ENCODE assay signal across 8 cellular contexts in the genomic region with DNA sequence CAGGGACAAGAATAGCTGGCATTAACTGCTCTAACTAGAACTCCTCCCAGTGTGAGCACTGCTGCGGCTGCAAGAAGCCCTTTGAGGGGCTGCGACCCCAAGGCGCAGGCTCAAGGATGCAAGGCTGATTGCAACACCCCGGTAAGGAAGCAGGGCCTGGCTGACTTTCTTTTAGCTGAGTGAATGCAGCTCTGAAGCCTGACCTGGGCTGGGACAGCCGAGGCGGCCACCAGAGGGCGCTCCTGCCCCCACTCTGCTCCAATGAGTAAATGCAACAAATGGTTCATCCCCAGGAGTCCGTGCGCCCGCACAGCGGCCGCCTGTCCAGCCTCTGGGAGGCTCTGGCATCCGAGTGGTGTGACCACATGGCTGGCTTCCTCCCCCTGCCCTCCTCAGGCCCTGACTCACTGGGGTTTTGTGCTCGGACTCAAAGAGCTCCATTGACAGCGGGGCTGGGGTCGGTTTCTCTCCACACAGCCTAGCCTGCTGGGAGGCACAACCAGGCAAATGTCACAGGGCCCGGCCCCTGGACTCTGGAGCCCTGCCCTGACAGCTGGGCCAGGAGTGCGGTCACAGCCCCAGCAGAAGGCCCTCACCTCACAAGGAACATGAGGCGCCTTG. TPM values are rescaled to one million over a fixed set of nuclear protein-coding genes. Genes with fewer than 3 reads are reported as not detected.
DNase-seq lines count a peak whose midpoint lies in the region; ATAC-seq and TF ChIP-seq lines count a peak whose summit lies in the region.

A gene with protein sequence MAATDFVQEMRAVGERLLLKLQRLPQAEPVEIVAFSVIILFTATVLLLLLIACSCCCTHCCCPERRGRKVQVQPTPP (plus strand): TSS at position 572 of the 621 bp plus-strand sequence. CDS start 6,768 bp downstream, outside the sequence.

- H2BK5ac ChIP-seq in IMR-90 (ENCODE audit: low read depth, low read length, poor library complexity, severe bottlenecking): peak within 1 kb of the TSS; percentile 2

- DNase-seq in GF-D8 (lab: John Stamatoyannopoulos, UW) (peak; percentile 15), IMR-90 (peak; percentile 83), SK-N-SH (peak; percentile 98), non-pigmented ciliary epithelial cell (ENCODE audit: low read depth) (peak; percentile 49)
- peak; percentile 91 for DNase-seq in activated naive CD4-positive, alpha-beta T cell treated with anti-CD3 and anti-CD28 coated beads, Interleukin-2, amount 10 ng/mL, durations not matched to agents 7 days and 5 days

- H3K79me2 ChIP-seq in SK-N-SH (ENCODE audit: insufficient read depth): no peaks in the 10 kb centered on the region

- H3K4me3 Mint-ChIP-seq in activated naive CD4-positive, alpha-beta T cell treated with anti-CD3 and anti-CD28 coated beads, Interleukin-2, amount 10 ng/mL, durations not matched to agents 7 days and 5 days: no peak within 1 kb of the TSS

- H2BK20ac ChIP-seq in IMR-90 (ENCODE audit: low read depth, low read length): no peak within 1 kb of the TSS

- no peaks in the 10 kb centered on the region for H3K9me3 ChIP-seq in IMR-90 (ENCODE audit: control insufficient read depth, insufficient read depth, low read length)
- no peaks in the 10 kb centered on the region for H3K9me3 ChIP-seq in SK-N-SH
- H3K9me3 ChIP-seq in gastroesophageal sphincter: no peaks in the 10 kb centered on the region
- no peaks in the 10 kb centered on the region for H3K9me3 ChIP-seq in stomach smooth muscle (ENCODE audit: control insufficient read depth in 2 of 2, low read length in 2 of 2)

- no peak within 1 kb of the TSS for H2BK120ac ChIP-seq in IMR-90 (ENCODE audit: low read depth, low read length)

- no peak within 1 kb of the TSS for H2BK15ac ChIP-seq in IMR-90 (ENCODE audit: low read depth, low read length)

- peak within 1 kb of the TSS; percentile 22; the same call in 1 of the 2 replicates for H3K4ac ChIP-seq in IMR-90 (ENCODE audit: low read depth, low read length)

- no TSS peak for BruUV-seq in IMR-90 (replicated peaks; lab: Mats Ljungman, UMichigan)

- intact Hi-C loops in IMR-90 (cut with micrococcal nuclease): loop anchor here (1.0 to 5.0 kb wide), 3 partner anchors 114 to 207 kb away; a partner anchor contains a TSS

- no peak within 1 kb of the TSS for H3K18ac ChIP-seq in IMR-90 (ENCODE audit: low read depth, low read length)

- in situ Hi-C loops in IMR-90 (cut with MboI; ENCODE audit: low sequenced_read_pairs): loop anchor here (5.0 kb wide), 1 partner anchor 114 kb away; no protein-coding TSS in a partner anchor

- H2AFZ ChIP-seq in IMR-90 (replicated peaks; ENCODE audit: low read length, poor library complexity) (peak within 1 kb of the TSS; percentile 88), SK-N-SH (ENCODE audit: low read depth) (no peak within 1 kb of the TSS)

- H3K9me1 ChIP-seq in IMR-90 (ENCODE audit: insufficient read depth, low read length): no peaks in the 10 kb centered on the region

- TF ChIP-seq EP300 in SK-N-SH (IDR thresholded peaks at IDR 0.05; ENCODE audit: borderline replicate concordance in 1 of 2, low read depth in 1 of 2, low read length in 1 of 2) (no peak), gastroesophageal sphincter (IDR thresholded peaks at IDR 0.05) (no peak)

- H3K4me1 ChIP-seq in IMR-90 (ENCODE audit: control insufficient read depth, insufficient read depth, low read length): peaks cover 15% of the 10 kb centered on the region
- peaks cover 12 to 15% of the 10 kb centered on the region in 2 experiments; a peak in 3 of 4 replicates for H3K4me1 ChIP-seq in SK-N-SH (ENCODE audit: control insufficient read depth in 1 of 2, insufficient read depth in 2 of 2, low read depth in 1 of 2, low read length in 1 of 2)
- H3K4me1 ChIP-seq in gastroesophageal sphincter: peaks cover 0 to 29% (median 19%) of the 10 kb centered on the region in 3 donors
- peaks cover 25% of the 10 kb centered on the region for H3K4me1 ChIP-seq in stomach smooth muscle (ENCODE audit: control insufficient read depth, insufficient read depth, low read length)

- peak within 1 kb of the TSS in 1 of 2 experiments; percentile 52; a peak in 1 of 4 replicates for H4K8ac ChIP-seq in IMR-90 (ENCODE audit: low read depth in 2 of 2, low read length in 2 of 2)

- no peak within 1 kb of the TSS for H4K5ac ChIP-seq in IMR-90 (ENCODE audit: low read depth, low read length)

- POLR2A ChIA-PET in IMR-90 (lab: Charles Lee; ENCODE audit: unreplicated experiment): interaction anchor here (0.5 to 0.8 kb wide), 2 partner anchors 24 to 115 kb away, joined by 3 to 5 read pairs; no protein-coding TSS in a partner anchor
- POLR2A ChIA-PET in SK-N-SH (lab: Yijun Ruan, JAX): interaction anchor here (0.8 to 1.2 kb wide), 3 partner anchors 115 to 177 kb away, joined by 3 to 9 read pairs (median 3); a partner anchor contains a TSS

- no peak for TF ChIP-seq POLR2A in IMR-90 (IDR thresholded peaks at IDR 0.05; ENCODE audit: low read depth, low read length)
- no peak for TF ChIP-seq POLR2A in gastroesophageal sphincter (IDR thresholded peaks at IDR 0.05)

- CTCF ChIA-PET in IMR-90 (lab: Yijun Ruan, JAX) (interaction anchor here (0.5 to 2.3 kb wide), 21 partner anchors 9 to 1001 kb away, joined by 3 to 53 read pairs (median 3); a partner anchor contains a TSS), SK-N-SH (lab: Yijun Ruan, JAX) (interaction anchor here (0.6 to 37.9 kb wide), 79 partner anchors 6 to 398 kb away, joined by 3 to 1370 read pairs (median 6); a partner anchor contains a TSS)
- CTCF ChIA-PET in activated naive CD4-positive, alpha-beta T cell treated with anti-CD3 and anti-CD28 coated beads, Interleukin-2, amount 10 ng/mL, durations not matched to agents 7 days and 5 days (lab: Charles Lee): interaction anchor here (0.5 to 18.1 kb wide), 48 partner anchors 9 to 632 kb away, joined by 3 to 380 read pairs (median 4); a partner anchor contains a TSS

- H2AK5ac ChIP-seq in IMR-90 (ENCODE audit: low read depth, low read length): no peak within 1 kb of the TSS; the same call in 1 of the 2 replicates

- H3K56ac ChIP-seq in IMR-90 (ENCODE audit: extremely low read depth, insufficient read depth, low read length): no peak within 1 kb of the TSS

- H3K36me3 ChIP-seq in IMR-90 (ENCODE audit: control insufficient read depth, insufficient read depth, low read length) (peaks cover 10% of the 10 kb centered on the region; the same call in 1 of the 2 replicates), SK-N-SH (replicated peaks in 1 of 2; ENCODE audit: control insufficient read depth in 1 of 2, insufficient read depth in 2 of 2, low read length in 1 of 2) (peaks cover 0 to 47% of the 10 kb centered on the region in 2 experiments), gastroesophageal sphincter (peaks cover 0 to 21% of the 10 kb centered on the region in 2 donors), stomach smooth muscle (ENCODE audit: control insufficient read depth in 2 of 2, insufficient read depth in 2 of 2, low read length in 2 of 2) (no peaks in the 10 kb centered on the region)

- no peaks in the 10 kb centered on the region for H3K9me3 Mint-ChIP-seq in activated naive CD4-positive, alpha-beta T cell treated with anti-CD3 and anti-CD28 coated beads, Interleukin-2, amount 10 ng/mL, durations not matched to agents 7 days and 5 days

- H3K27ac Mint-ChIP-seq in activated naive CD4-positive, alpha-beta T cell treated with anti-CD3 and anti-CD28 coated beads, Interleukin-2, amount 10 ng/mL, durations not matched to agents 7 days and 5 days: no peak within 1 kb of the TSS

- peaks cover 3% of the 10 kb centered on the region for H3F3A ChIP-seq in SK-N-SH (replicated peaks; ENCODE audit: insufficient read depth)

- 16% methylated on average over 13 of the region's 19 CpGs; no CpG with 5 or more reads in 1 of the 2 experiments for WGBS in IMR-90 (ENCODE audit: extremely low coverage in 2 of 2, insufficient read length in 1 of 2), 2 experiments
- WGBS in SK-N-SH (ENCODE audit: low lambda C conversion rate): 13% methylated on average over 15 of the region's 19 CpGs
- WGBS in gastroesophageal sphincter (ENCODE audit: low coverage in 1 of 2), 2 donors: 2% methylated on average over 8 of the region's 19 CpGs; no CpG with 5 or more reads in 1 of the 2 donors

- H3K4me2 ChIP-seq in IMR-90 (ENCODE audit: low read depth, low read length): peak within 1 kb of the TSS; percentile 40; the same call in 1 of the 2 replicates
- H3K4me2 ChIP-seq in SK-N-SH: peak within 1 kb of the TSS; percentile 47; the same call in 1 of the 2 replicates

- H3K27me3 Mint-ChIP-seq in activated naive CD4-positive, alpha-beta T cell treated with anti-CD3 and anti-CD28 coated beads, Interleukin-2, amount 10 ng/mL, durations not matched to agents 7 days and 5 days: no peaks in the 10 kb centered on the region

- H3K79me1 ChIP-seq in IMR-90 (ENCODE audit: low read depth in 1 of 2, low read length in 2 of 2): peaks cover 0 to 3% of the 10 kb centered on the region in 2 experiments; a peak in 1 of 4 replicates

- peak; percentile 94 for TF ChIP-seq CTCF in IMR-90 (conservative IDR thresholded peaks at IDR 0.05; ENCODE audit: low read depth, low read length)
- peak; percentile 99 for TF ChIP-seq CTCF in SK-N-SH (IDR thresholded peaks at IDR 0.05)
- TF ChIP-seq CTCF in gastroesophageal sphincter (IDR thresholded peaks at IDR 0.05): peak in 3 of 4 experiments; percentile 91 to 98 (median 93)

- no peak within 1 kb of the TSS for H3K23ac ChIP-seq in IMR-90 (ENCODE audit: low read depth, low read length)

- H4K91ac ChIP-seq in IMR-90 (ENCODE audit: insufficient read depth, low read depth, low read length): peak within 1 kb of the TSS; percentile 30; the same call in 1 of the 2 replicates

- TF ChIP-seq RAD21 in IMR-90 (IDR thresholded peaks at IDR 0.05; ENCODE audit: low read length): peak; percentile 69
- peak; percentile 72 for TF ChIP-seq RAD21 in SK-N-SH (IDR thresholded peaks at IDR 0.05; ENCODE audit: low read length)

- H3K27me3 ChIP-seq in IMR-90 (ENCODE audit: control insufficient read depth, insufficient read depth, low read length): no peaks in the 10 kb centered on the region
- H3K27me3 ChIP-seq in SK-N-SH (ENCODE audit: insufficient read depth): no peaks in the 10 kb centered on the region
- no peaks in the 10 kb centered on the region for H3K27me3 ChIP-seq in gastroesophageal sphincter
- no peaks in the 10 kb centered on the region for H3K27me3 ChIP-seq in stomach smooth muscle (ENCODE audit: control insufficient read depth in 1 of 2, insufficient read depth in 2 of 2, low read length in 2 of 2)

- dilution Hi-C loops in IMR-90 (cut with HindIII; ENCODE audit: low sequenced_read_pairs, unreplicated experiment): no loop called here

- ATAC-seq in IMR-90 (ENCODE audit: low read depth): peak; percentile 93
- ATAC-seq in gastroesophageal sphincter: peak; percentile 84
- ATAC-seq in GM21786 (IDR thresholded peaks at IDR 0.05; ENCODE audit: unreplicated experiment): no peak

- no peaks in the 10 kb centered on the region for H3K9me2 ChIP-seq in SK-N-SH

- no peaks in the 10 kb centered on the region for H3K36me3 Mint-ChIP-seq in activated naive CD4-positive, alpha-beta T cell treated with anti-CD3 and anti-CD28 coated beads, Interleukin-2, amount 10 ng/mL, durations not matched to agents 7 days and 5 days

- peaks cover 9% of the 10 kb centered on the region for H4K20me1 ChIP-seq in IMR-90 (ENCODE audit: insufficient read depth, low read length)
- peaks cover 18% of the 10 kb centered on the region for H4K20me1 ChIP-seq in SK-N-SH (ENCODE audit: insufficient read depth)

- no peak within 1 kb of the TSS for H3K9ac ChIP-seq in IMR-90 (ENCODE audit: low read depth, low read length)
- H3K9ac ChIP-seq in SK-N-SH: no peak within 1 kb of the TSS
- peak within 1 kb of the TSS; percentile 29 to 42 for H3K9ac ChIP-seq in stomach smooth muscle (ENCODE audit: low read length in 2 of 2)

- no peak within 1 kb of the TSS; the same call in 1 of the 2 replicates for H3K14ac ChIP-seq in IMR-90 (replicated peaks; ENCODE audit: low read depth, low read length)

- H2AK9ac ChIP-seq in IMR-90 (replicated peaks; ENCODE audit: low read depth, low read length, poor library complexity): peak within 1 kb of the TSS; percentile 22

- no peak within 1 kb of the TSS for H3K4me3 ChIP-seq in IMR-90 (ENCODE audit: insufficient read depth, low read depth, low read length)
- no peak within 1 kb of the TSS; a peak in 1 of 4 replicates for H3K4me3 ChIP-seq in SK-N-SH (ENCODE audit: low read depth in 2 of 2, low read length in 1 of 2)
- peak within 1 kb of the TSS in 1 of 2 donors; percentile 45 for H3K4me3 ChIP-seq in gastroesophageal sphincter
- peak within 1 kb of the TSS; percentile 44 to 59 for H3K4me3 ChIP-seq in stomach smooth muscle (ENCODE audit: low read length in 2 of 2)

- H3K27ac ChIP-seq in IMR-90 (ENCODE audit: insufficient read depth, low read length) (peak within 1 kb of the TSS; percentile 0; the same call in 1 of the 2 replicates), SK-N-SH (ENCODE audit: low read depth in 2 of 2, low read length in 1 of 2) (peak within 1 kb of the TSS in 1 of 2 experiments; percentile 59; a peak in 3 of 4 replicates), gastroesophageal sphincter (peak within 1 kb of the TSS; percentile 39 to 84 (median 78)), stomach smooth muscle (ENCODE audit: low read length) (peak within 1 kb of the TSS; percentile 79)

- H3K4me1 Mint-ChIP-seq in activated naive CD4-positive, alpha-beta T cell treated with anti-CD3 and anti-CD28 coated beads, Interleukin-2, amount 10 ng/mL, durations not matched to agents 7 days and 5 days: no peaks in the 10 kb centered on the region

RNA-seq across cellular contexts. Expression of the gene that starts here (rescaled TPM):
- not detected in 2 replicates for total RNA-seq in IMR-90 (2012; rRNA removed)
- polyA plus RNA-seq in IMR-90 (2012; rRNA removed): 0.14 TPM in 1 of 2 replicates, not detected in the other
- 0.08 and 0.15 TPM in 2 replicates for polyA plus RNA-seq in IMR-90 (2012; cell fraction: cytosol; rRNA removed)
- polyA plus RNA-seq in IMR-90 (2012; cell fraction: nucleus; rRNA removed; ENCODE audit: low replicate concordance): 0.15 TPM in 1 of 2 replicates, not detected in the other
- 0.02 TPM in 1 of 2 replicates, not detected in the other for polyA plus RNA-seq in SK-N-SH (2012; rRNA removed)
- not detected in 2 replicates for polyA plus RNA-seq in SK-N-SH (2012; cell fraction: cytosol; rRNA removed)
- 0.14 and 0.39 TPM in 2 replicates for polyA plus RNA-seq in SK-N-SH (2012; cell fraction: nucleus; rRNA removed)
- 1 to 10 TPM; 3.8 to 6.8 (median 5.0) TPM for total RNA-seq in gastroesophageal sphincter

Comparison
In these comparisons a context has a peak if more than half of its experiments do, and no peak if none do; other contexts are left out.
1. Peak in DNase-seq, ATAC-seq, H3K27ac ChIP-seq and H3K4me2 ChIP-seq in IMR-90; RNA of the gene not detected or under 1 TPM.
2. Peak in DNase-seq and H3K4me2 ChIP-seq in SK-N-SH; RNA of the gene not detected or under 1 TPM.
3. DNase-seq: peak in every context shown above with its lines; median percentile 98 in SK-N-SH; 91 in activated naive CD4-positive, alpha-beta T cell treated with anti-CD3 and anti-CD28 coated beads, Interleukin-2, amount 10 ng/mL, durations not matched to agents 7 days and 5 days; 83 in IMR-90; 49 in non-pigmented ciliary epithelial cell; 15 in GF-D8.
4. H3K4me3 ChIP-seq: peak in stomach smooth muscle (2 of 2); none in IMR-90 (single experiment) and SK-N-SH (0 of 2).
5. H3K9ac ChIP-seq: peak in stomach smooth muscle (2 of 2); none in IMR-90 (single experiment) and SK-N-SH (single experiment).
6. Peak in every context shown above with its lines, with median percentiles within 50 percentile points of each other: CTCF ChIP-seq.